Comparison of ENCODE assay signal across 8 cellular contexts in the genomic region with DNA sequence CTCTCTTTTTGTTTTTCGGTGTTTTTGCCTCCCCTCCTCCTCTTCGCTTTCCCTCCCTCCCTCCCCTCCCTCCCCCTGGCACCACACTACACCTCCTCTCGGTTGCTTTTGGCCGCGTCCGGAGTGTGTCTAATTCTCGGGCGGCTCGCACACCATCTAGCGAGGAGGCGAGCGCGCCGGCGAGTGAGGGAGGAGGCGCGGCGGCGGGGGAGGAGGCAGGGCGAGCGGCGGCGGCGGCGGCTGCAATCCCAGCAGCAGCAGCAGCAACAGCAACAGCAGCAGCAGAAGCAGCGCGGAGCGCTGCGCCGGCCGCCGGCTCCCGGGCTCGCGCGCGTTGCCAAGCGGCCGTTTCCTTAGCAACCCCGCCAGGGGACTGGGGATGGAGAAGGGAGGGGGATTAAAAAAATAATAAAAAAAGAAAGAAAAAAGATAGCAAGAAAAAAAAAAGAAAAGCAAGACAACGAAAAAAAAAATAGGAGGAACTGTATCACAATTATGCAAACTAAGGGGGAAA. TPM values are rescaled to one million over a fixed set of nuclear protein-coding genes. Genes with fewer than 3 reads are reported as not detected.
DNase-seq lines count a peak whose midpoint lies in the region; ATAC-seq, FAIRE-seq and TF ChIP-seq lines count a peak whose summit lies in the region.

No MANE protein-coding gene starts in this region.

- intact Hi-C loops in head of caudate nucleus (cut with DNase I) = no loop called here
- intact Hi-C loops in upper lobe of right lung (cut with DNase I) = no loop called here

- H4K20me1 ChIP-seq in GM23248 (ENCODE audit: insufficient read depth) (no peaks in the 10 kb centered on the region), KMS-11 (ENCODE audit: insufficient read depth) (no peaks in the 10 kb centered on the region)

- H2AFZ ChIP-seq in GM23248 (peak overlapping the region; percentile 99), KMS-11 (ENCODE audit: low read depth) (peak overlapping the region; percentile 96)

- H3K4me1 ChIP-seq in GM23248 (ENCODE audit: insufficient read depth) (peaks cover 39% of the 10 kb centered on the region), KMS-11 (ENCODE audit: low read depth, poor library complexity, severe bottlenecking) (peaks cover 7% of the 10 kb centered on the region), adipocyte (ENCODE audit: control insufficient read depth, insufficient read depth, low read length) (peaks cover 25% of the 10 kb centered on the region), upper lobe of right lung (peaks cover 4% of the 10 kb centered on the region)

- H3F3A ChIP-seq in GM23248 (ENCODE audit: insufficient read depth) = peaks cover 38% of the 10 kb centered on the region

- peak; percentile 94 for ATAC-seq in upper lobe of right lung

- H3K36me3 ChIP-seq in GM23248 (ENCODE audit: low read depth) = no peaks in the 10 kb centered on the region
- no peaks in the 10 kb centered on the region for H3K36me3 ChIP-seq in KMS-11 (ENCODE audit: insufficient read depth)
- H3K36me3 ChIP-seq in adipocyte (ENCODE audit: control insufficient read depth, insufficient read depth, low read length, severe bottlenecking) = no peaks in the 10 kb centered on the region
- no peaks in the 10 kb centered on the region for H3K36me3 ChIP-seq in upper lobe of right lung

- no peaks in the 10 kb centered on the region for H3K27me3 ChIP-seq in GM23248 (replicated peaks; ENCODE audit: insufficient read depth)
- peaks cover 9% of the 10 kb centered on the region; the same call in 1 of the 2 replicates for H3K27me3 ChIP-seq in KMS-11 (ENCODE audit: insufficient read depth, low read depth)
- H3K27me3 ChIP-seq in adipocyte (replicated peaks; ENCODE audit: control insufficient read depth, insufficient read depth, low read length) = no peaks in the 10 kb centered on the region
- no peaks in the 10 kb centered on the region for H3K27me3 ChIP-seq in upper lobe of right lung

- H3K9ac ChIP-seq in GM23248 (peak overlapping the region; percentile 98), KMS-11 (peak overlapping the region; percentile 59; the same call in 1 of the 2 replicates), adipocyte (ENCODE audit: low read length) (peak overlapping the region; percentile 100)

- FAIRE-seq in RCC 7860 (lab: Jason Lieb, UNC) = no peak

- DNase-seq in Daoy (ENCODE audit: low read depth) = peak; percentile 99
- peak; percentile 99 for DNase-seq in GM23248
- peak; percentile 81 for DNase-seq in RCC 7860 (ENCODE audit: low spot score)
- DNase-seq in adipocyte (ENCODE audit: low read depth) = peak; percentile 98
- peak; percentile 56 to 96 (median 87) for DNase-seq in head of caudate nucleus
- peak; percentile 45 for DNase-seq in non-pigmented ciliary epithelial cell (ENCODE audit: low read depth)
- peak; percentile 92 for DNase-seq in upper lobe of right lung

- H3K9me3 ChIP-seq in GM23248 (ENCODE audit: low read depth) = no peaks in the 10 kb centered on the region
- H3K9me3 ChIP-seq in adipocyte (ENCODE audit: control insufficient read depth, low read length) = no peaks in the 10 kb centered on the region
- no peaks in the 10 kb centered on the region for H3K9me3 ChIP-seq in upper lobe of right lung

- WGBS in GM23248 (ENCODE audit: low coverage in 1 of 2, low lambda C conversion rate in 2 of 2, missing lambda C conversion rate in 2 of 2), 2 experiments = 1% methylated on average over 22 to 41 of the region's 41 CpGs

- H3K4me2 ChIP-seq in GM23248 (ENCODE audit: unreplicated experiment) (peak overlapping the region; percentile 95), KMS-11 (peak overlapping the region; percentile 76; the same call in 1 of the 2 replicates)

- H3K79me2 ChIP-seq in GM23248 (ENCODE audit: insufficient read depth) (peaks cover 29% of the 10 kb centered on the region), KMS-11 (ENCODE audit: insufficient read depth, low read depth) (no peaks in the 10 kb centered on the region)

- no peak for TF ChIP-seq CTCF in KMS-11 (conservative IDR thresholded peaks at IDR 0.05; ENCODE audit: low read depth, low read length)
- TF ChIP-seq CTCF in upper lobe of right lung (IDR thresholded peaks at IDR 0.05) = no peak

- peak overlapping the region; percentile 96 for H3K4me3 ChIP-seq in GM23248
- no peak overlapping the region for H3K4me3 ChIP-seq in KMS-11 (IDR thresholded peaks at IDR 0.05; ENCODE audit: insufficient read depth, low read depth, low read length)
- peak overlapping the region; percentile 99 for H3K4me3 ChIP-seq in adipocyte (ENCODE audit: low read length)
- peak overlapping the region; percentile 70 for H3K4me3 ChIP-seq in upper lobe of right lung

- in situ Hi-C loops in GM23248 (cut with MboI) = no loop called here

- H3K27ac ChIP-seq in GM23248 = peak overlapping the region; percentile 99
- H3K27ac ChIP-seq in KMS-11 = no peak overlapping the region
- peak overlapping the region; percentile 92 for H3K27ac ChIP-seq in upper lobe of right lung

- H3K9me2 ChIP-seq in GM23248 (ENCODE audit: insufficient read depth) = no peaks in the 10 kb centered on the region

RNA-seq across cellular contexts. Expression of gene NEGR1, which starts 0.4 kb away (rescaled TPM):
- total RNA-seq in Daoy (2014; rRNA removed; shearing (Covaris generic)) = 15.8 and 16.3 TPM in 2 replicates
- total RNA-seq in GM23248 (2014; rRNA removed; shearing (Covaris generic)) = 15.7 and 20.0 TPM in 2 replicates
- polyA plus RNA-seq in GM23248 (2016; fragmentation: Nextera tagmentation; extraction: Ambion mirVana) = 12.2 and 14.3 TPM in 2 replicates
- 21.4 TPM for total RNA-seq in upper lobe of right lung

Comparison
In these comparisons a context has a peak if more than half of its experiments do, and no peak if none do; other contexts are left out.
1. DNase-seq: peak in every context shown above with its lines; median percentile 99 in Daoy; 99 in GM23248; 98 in adipocyte; 92 in upper lobe of right lung; 87 in head of caudate nucleus; 81 in RCC 7860; 45 in non-pigmented ciliary epithelial cell.